Comparison of ENCODE assay signal across 10 cellular contexts in genomic region chr16:82761858-82762257, GRCh38.
DNase-seq lines count a peak whose midpoint lies in the region; ATAC-seq and TF ChIP-seq lines count a peak whose summit lies in the region.
"Had no signal": no experiment of that assay in that cellular context is flagged by ENCODE, and none has a peak within 500 bp of the region (broad histone marks: within the 10 kb centered on the region; RNA-seq: fewer than 3 reads in every experiment).

No MANE protein-coding gene starts in this region.

- H3K4me3 Mint-ChIP-seq in activated T-cell treated with anti-CD3 and anti-CD28 coated beads, Interleukin-2, amount 50 U/mL, for 4 hours, result peak overlapping the region; percentile 33

- 15% methylated on average over 3 of the region's 3 CpGs for WGBS in mammary epithelial cell (ENCODE audit: low coverage, missing lambda C conversion rate)

- peak overlapping the region; percentile 43 for H3K9ac ChIP-seq in mammary epithelial cell (ENCODE audit: insufficient read depth, low read length)
- H3K9ac ChIP-seq: KMS-11 had no signal

- H3K36me3 ChIP-seq in mammary epithelial cell (ENCODE audit: insufficient read depth, low read length), result peaks cover 3% of the 10 kb centered on the region
- no peaks in the 10 kb centered on the region for H3K36me3 ChIP-seq in thoracic aorta

- intact Hi-C loops in mammary epithelial cell (cut with micrococcal nuclease), result loop anchor here (5.0 kb wide), 1 partner anchor 135 kb away; the partner anchor contains the start of gene CDH13
- intact Hi-C loops in posterior cingulate gyrus (cut with DNase I), result no loop called here

- H3K4me1 Mint-ChIP-seq in activated T-cell treated with anti-CD3 and anti-CD28 coated beads, Interleukin-2, amount 50 U/mL, for 4 hours (ENCODE audit: low read depth), result peaks cover 14% of the 10 kb centered on the region

- H3K4me1 ChIP-seq in mammary epithelial cell (ENCODE audit: insufficient read depth, low read length) (peaks cover 22% of the 10 kb centered on the region), thoracic aorta (ENCODE audit: control insufficient read depth in 1 of 2, low read depth in 2 of 2) (peaks cover 8 to 42% of the 10 kb centered on the region in 2 donors)

- H4K20me1 ChIP-seq in mammary epithelial cell (ENCODE audit: insufficient read depth, low read length), result no peaks in the 10 kb centered on the region

- H3K79me2 ChIP-seq in mammary epithelial cell (ENCODE audit: insufficient read depth, low read length), result peaks cover 81% of the 10 kb centered on the region

- H3K9me3 ChIP-seq in mammary epithelial cell (replicated peaks; ENCODE audit: insufficient read depth, low read length) (no peaks in the 10 kb centered on the region), thoracic aorta (no peaks in the 10 kb centered on the region)

- H3K4me2 ChIP-seq in mammary epithelial cell (ENCODE audit: insufficient read depth, low read depth, low read length), result peak overlapping the region; percentile 83
- H3K4me2 ChIP-seq: KMS-11 had no signal

- no peaks in the 10 kb centered on the region for H3K9me3 Mint-ChIP-seq in activated T-cell treated with anti-CD3 and anti-CD28 coated beads, Interleukin-2, amount 50 U/mL, for 4 hours

- H3K27me3 Mint-ChIP-seq in activated T-cell treated with anti-CD3 and anti-CD28 coated beads, Interleukin-2, amount 50 U/mL, for 4 hours (ENCODE audit: low read depth), result peaks cover 3% of the 10 kb centered on the region

- dilution Hi-C loops in mammary epithelial cell (cut with HindIII; ENCODE audit: low sequenced_read_pairs), result no loop called here

- in situ Hi-C loops in mammary epithelial cell (cut with MboI; ENCODE audit: low sequenced_read_pairs in 2 of 2), result no loop called here

- CTCF ChIA-PET in mammary epithelial cell (lab: Charles Lee; ENCODE audit: low non-redundant PET), result interaction anchor here (0.8 kb wide), 1 partner anchor 131 kb away, joined by 4 read pairs; no protein-coding TSS in a partner anchor

- peak overlapping the region; percentile 18 to 40 (median 28) for H3K4me3 ChIP-seq in mammary epithelial cell (replicated peaks in 1 of 3; ENCODE audit: insufficient read depth in 1 of 3, low read depth in 2 of 3, low read length in 3 of 3)
- peak overlapping the region; percentile 56 for H3K4me3 ChIP-seq in thoracic aorta

- no TSS peak for BruUV-seq in mammary epithelial cell (replicated peaks; lab: Mats Ljungman, UMichigan)

- no peaks in the 10 kb centered on the region for H3K36me3 Mint-ChIP-seq in activated T-cell treated with anti-CD3 and anti-CD28 coated beads, Interleukin-2, amount 50 U/mL, for 4 hours (ENCODE audit: insufficient read depth)

- DNase-seq in activated T-cell treated with anti-CD3 and anti-CD28 coated beads, Interleukin-2, amount 50 U/mL, for 4 hours, result no peak
- no peak for DNase-seq in activated T-cell treated with anti-CD3 and anti-CD28 coated beads, Interleukin-2, amount 50 U/mL, for 48 hours
- DNase-seq in mammary epithelial cell (peak; percentile 23), left kidney (ENCODE audit: low read depth, low spot score) (peak; percentile 13), thoracic aorta (ENCODE audit: low spot score) (no peak), posterior cingulate gyrus (no peak), cerebellar nuclear complex (lab: John Stamatoyannopoulos, UW) (no peak), NCI-H82 treated with DMSO at 0.1 percent for 48 hours (lab: John Stamatoyannopoulos, UW; ENCODE audit: unreplicated experiment) (no peak)
- DNase-seq: RPMI8226 had no signal

- TF ChIP-seq CTCF in mammary epithelial cell (conservative IDR thresholded peaks at IDR 0.05 in 1 of 2, IDR thresholded peaks at IDR 0.05 in 1 of 2; ENCODE audit: extremely low read depth in 1 of 2, insufficient read depth in 1 of 2, low read depth in 1 of 2, low read length in 2 of 2) (no peak), thoracic aorta (IDR thresholded peaks at IDR 0.05) (no peak)

- H3K27me3 ChIP-seq in mammary epithelial cell (ENCODE audit: insufficient read depth, low read length) (no peaks in the 10 kb centered on the region), thoracic aorta (replicated peaks; ENCODE audit: insufficient read depth) (no peaks in the 10 kb centered on the region)

- H3K27ac ChIP-seq in mammary epithelial cell (ENCODE audit: insufficient read depth, low read depth, low read length) (peak overlapping the region; percentile 57), thoracic aorta (peak overlapping the region; percentile 69 to 71)
- H3K27ac ChIP-seq: KMS-11 had no signal

- no peak overlapping the region for H2AFZ ChIP-seq in mammary epithelial cell (ENCODE audit: low read depth, low read length)

- no peak for ATAC-seq in activated T-cell treated with anti-CD3 and anti-CD28 coated beads, Interleukin-2, amount 50 U/mL, for 4 hours
- peak; percentile 15 for ATAC-seq in thoracic aorta (ENCODE audit: insufficient number of reproducible peaks, low FRiP score, low read depth)

Comparison
In these comparisons a context has a peak if more than half of its experiments do, and no peak if none do; other contexts are left out.
1. DNase-seq: peak in mammary epithelial cell (single experiment) and left kidney (single experiment); none in activated T-cell treated with anti-CD3 and anti-CD28 coated beads, Interleukin-2, amount 50 U/mL, for 4 hours (single experiment), activated T-cell treated with anti-CD3 and anti-CD28 coated beads, Interleukin-2, amount 50 U/mL, for 48 hours (0 of 2), thoracic aorta (single experiment), posterior cingulate gyrus (0 of 10), cerebellar nuclear complex (0 of 2) and NCI-H82 treated with DMSO at 0.1 percent for 48 hours (single experiment).